Comparison of ENCODE assay signal across 8 cellular contexts in genomic region chr1:25037174-25038074, GRCh38.
DNase-seq lines count a peak whose midpoint lies in the region; ATAC-seq and TF ChIP-seq lines count a peak whose summit lies in the region.

No MANE protein-coding gene starts in this region.

- H3K36me3 ChIP-seq in sigmoid colon, result no peaks in the 10 kb centered on the region

- no peak overlapping the region for H3K4me3 ChIP-seq in AG04450 (ENCODE audit: low read depth, low read length)
- no peak overlapping the region for H3K4me3 ChIP-seq in sigmoid colon

- H3K27ac Mint-ChIP-seq in activated T-helper 2 cell treated with anti-CD3 and anti-CD28 coated beads, Interferon-gamma antibody, Interleukin-2, Interleukin-4, amounts not matched to agents 10 μg/mL and 5 μg/mL and 100 μg/mL, durations not matched to agents 14 hours and 24 hours and 36 hours, result peak overlapping the region; percentile 0
- H3K27ac Mint-ChIP-seq in glutamatergic neuron (ENCODE audit: unreplicated experiment), result no peak overlapping the region

- H3K4me1 ChIP-seq in sigmoid colon, result peaks cover 0 to 5% (median 3%) of the 10 kb centered on the region in 4 donors

- DNase-seq in AG04450 (ENCODE audit: low read depth, low spot score), result no peak
- DNase-seq in GM20000 (ENCODE audit: low spot score), result peak; percentile 71
- DNase-seq in RPMI8226, result peak; percentile 81
- DNase-seq in activated T-helper 2 cell treated with anti-CD3 and anti-CD28 coated beads, Interferon-gamma antibody, Interleukin-2, Interleukin-4, amounts not matched to agents 10 μg/mL and 5 μg/mL and 100 μg/mL, durations not matched to agents 14 hours and 24 hours and 36 hours (ENCODE audit: low spot score), result peak; percentile 43
- peak; percentile 74 for DNase-seq in glutamatergic neuron
- DNase-seq in stimulated activated CD4-positive, alpha-beta T cell treated with anti-CD3 and anti-CD28 coated beads, Interleukin-2, amount 100 ng/mL, for 48 hours, result peak; percentile 61 to 68
- DNase-seq in sigmoid colon, result no peak

- intact Hi-C loops in activated T-helper 2 cell treated with anti-CD3 and anti-CD28 coated beads, Interferon-gamma antibody, Interleukin-2, Interleukin-4, amounts not matched to agents 10 μg/mL and 5 μg/mL and 100 μg/mL, durations not matched to agents 14 hours and 24 hours and 36 hours (cut with micrococcal nuclease), result loop anchor here (1.0 to 2.0 kb wide), 6 partner anchors 15 to 189 kb away; no protein-coding TSS in a partner anchor
- intact Hi-C loops in sigmoid colon (cut with DNase I), result loop anchor here (5.0 kb wide), 1 partner anchor 105 kb away; the partner anchor contains the start of gene RUNX3

- WGBS in sigmoid colon, 2 donors, result 44 to 54% methylated on average over 11 of the region's 11 CpGs

- H3K9me3 Mint-ChIP-seq in activated T-helper 2 cell treated with anti-CD3 and anti-CD28 coated beads, Interferon-gamma antibody, Interleukin-2, Interleukin-4, amounts not matched to agents 10 μg/mL and 5 μg/mL and 100 μg/mL, durations not matched to agents 14 hours and 24 hours and 36 hours, result no peaks in the 10 kb centered on the region
- H3K9me3 Mint-ChIP-seq in glutamatergic neuron (ENCODE audit: unreplicated experiment), result peaks cover 3% of the 10 kb centered on the region

- TF ChIP-seq EP300 in sigmoid colon (IDR thresholded peaks at IDR 0.05), result no peak

- TF ChIP-seq CTCF in AG04450 (IDR thresholded peaks at IDR 0.05; ENCODE audit: low read depth, low read length) (peak; percentile 68), GM20000 (IDR thresholded peaks at IDR 0.05; ENCODE audit: extremely low read depth, missing control alignments) (peak; percentile 61), glutamatergic neuron (IDR thresholded peaks at IDR 0.05; ENCODE audit: partially characterized antibody, unreplicated experiment) (peak; percentile 74), sigmoid colon (IDR thresholded peaks at IDR 0.05) (peak in 2 of 4 experiments; percentile 20 to 45)

- ATAC-seq in HG03432 (IDR thresholded peaks at IDR 0.05; ENCODE audit: unreplicated experiment), result no peak

- H3K36me3 Mint-ChIP-seq in activated T-helper 2 cell treated with anti-CD3 and anti-CD28 coated beads, Interferon-gamma antibody, Interleukin-2, Interleukin-4, amounts not matched to agents 10 μg/mL and 5 μg/mL and 100 μg/mL, durations not matched to agents 14 hours and 24 hours and 36 hours (ENCODE audit: low read depth), result no peaks in the 10 kb centered on the region
- no peaks in the 10 kb centered on the region for H3K36me3 Mint-ChIP-seq in glutamatergic neuron (ENCODE audit: unreplicated experiment)

- H3K4me3 Mint-ChIP-seq in activated T-helper 2 cell treated with anti-CD3 and anti-CD28 coated beads, Interferon-gamma antibody, Interleukin-2, Interleukin-4, amounts not matched to agents 10 μg/mL and 5 μg/mL and 100 μg/mL, durations not matched to agents 14 hours and 24 hours and 36 hours (ENCODE audit: low read depth), result no peak overlapping the region
- H3K4me3 Mint-ChIP-seq in glutamatergic neuron (ENCODE audit: unreplicated experiment), result no peak overlapping the region

- TF ChIP-seq POLR2A in sigmoid colon (IDR thresholded peaks at IDR 0.05), result no peak

- H3K27me3 Mint-ChIP-seq in activated T-helper 2 cell treated with anti-CD3 and anti-CD28 coated beads, Interferon-gamma antibody, Interleukin-2, Interleukin-4, amounts not matched to agents 10 μg/mL and 5 μg/mL and 100 μg/mL, durations not matched to agents 14 hours and 24 hours and 36 hours (ENCODE audit: low read depth), result peaks cover 10% of the 10 kb centered on the region
- H3K27me3 Mint-ChIP-seq in glutamatergic neuron (ENCODE audit: unreplicated experiment), result peaks cover 10% of the 10 kb centered on the region

- H3K27me3 ChIP-seq in AG04450 (ENCODE audit: control insufficient read depth, insufficient read depth, low read length) (peaks cover 5% of the 10 kb centered on the region), sigmoid colon (peaks cover 0 to under 1% (median 0%) of the 10 kb centered on the region in 3 donors)

- CTCF ChIA-PET in AG04450 (lab: Charles Lee), result interaction anchor here (0.5 to 3.6 kb wide), 15 partner anchors 11 to 803 kb away, joined by 3 to 30 read pairs (median 4); no protein-coding TSS in a partner anchor

- H3K9me3 ChIP-seq in AG04450 (ENCODE audit: control insufficient read depth, insufficient read depth, low read length) (no peaks in the 10 kb centered on the region), sigmoid colon (no peaks in the 10 kb centered on the region)

- H3K27ac ChIP-seq in AG04450 (ENCODE audit: low read depth, low read length), result no peak overlapping the region
- H3K27ac ChIP-seq in sigmoid colon, result no peak overlapping the region

- peaks cover 36% of the 10 kb centered on the region for H3K4me1 Mint-ChIP-seq in activated T-helper 2 cell treated with anti-CD3 and anti-CD28 coated beads, Interferon-gamma antibody, Interleukin-2, Interleukin-4, amounts not matched to agents 10 μg/mL and 5 μg/mL and 100 μg/mL, durations not matched to agents 14 hours and 24 hours and 36 hours (ENCODE audit: low read depth)
- H3K4me1 Mint-ChIP-seq in glutamatergic neuron (ENCODE audit: low read depth, unreplicated experiment), result no peaks in the 10 kb centered on the region

- POLR2A ChIA-PET in AG04450 (lab: Yijun Ruan, JAX), result interaction anchor here (0.6 kb wide), 1 partner anchor 190 kb away, joined by 3 read pairs; no protein-coding TSS in a partner anchor

Comparison
In these comparisons a context has a peak if more than half of its experiments do, and no peak if none do; other contexts are left out.
1. DNase-seq: peak in GM20000 (single experiment), RPMI8226 (single experiment), activated T-helper 2 cell treated with anti-CD3 and anti-CD28 coated beads, Interferon-gamma antibody, Interleukin-2, Interleukin-4, amounts not matched to agents 10 μg/mL and 5 μg/mL and 100 μg/mL, durations not matched to agents 14 hours and 24 hours and 36 hours (single experiment), glutamatergic neuron (single experiment) and stimulated activated CD4-positive, alpha-beta T cell treated with anti-CD3 and anti-CD28 coated beads, Interleukin-2, amount 100 ng/mL, for 48 hours (2 of 2); none in AG04450 (single experiment) and sigmoid colon (single experiment).